Comparison of ENCODE assay signal across 22 cellular contexts in the genomic region with DNA sequence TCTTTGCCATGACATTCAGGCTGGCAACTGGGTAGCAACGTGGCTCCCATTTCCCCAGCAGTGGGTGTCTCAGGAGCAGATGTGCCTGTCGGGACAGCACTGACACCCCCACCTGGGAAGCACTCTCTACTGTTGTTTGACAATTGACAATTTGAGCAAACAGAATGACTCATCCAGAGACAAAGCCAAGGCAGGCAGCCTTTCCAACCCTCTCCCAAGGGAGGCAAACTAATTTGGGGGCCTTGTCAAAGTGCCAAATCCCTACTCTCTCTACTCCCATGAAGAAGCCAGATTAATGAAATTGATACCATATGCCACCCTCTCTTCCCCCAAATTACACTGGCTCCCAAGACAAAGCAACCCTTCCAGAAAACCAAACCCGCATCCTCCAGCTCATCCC.
A peak's percentile ranks its signal among the peaks of the same experiment; 100 is the strongest.
DNase-seq lines count a peak whose midpoint lies in the region; ATAC-seq, FAIRE-seq and TF ChIP-seq lines count a peak whose summit lies in the region.
"Had no signal": no experiment of that assay in that cellular context is flagged by ENCODE, and none has a peak within 500 bp of the region (broad histone marks: within the 10 kb centered on the region; RNA-seq: fewer than 3 reads in every experiment).

No MANE protein-coding gene starts in this region.

- DNase-seq in HepG2 (ENCODE audit: low spot score), result no peak
- DNase-seq in right lobe of liver, result no peak
- peak; percentile 98 for DNase-seq in NCI-H2081 treated with DMSO at 0.1 percent for 48 hours (lab: John Stamatoyannopoulos, UW)
- DNase-seq in NCI-H524 treated with DMSO at 0.1 percent for 48 hours (lab: John Stamatoyannopoulos, UW), result peak; percentile 93
- DNase-seq in small intestine, result no peak
- DNase-seq in glomerular visceral epithelial cell (ENCODE audit: extremely low spot score), result no peak
- DNase-seq in NCI-H226, result no peak
- DNase-seq: 8988T; activated CD4-positive, alpha-beta T cell treated with anti-CD3 and anti-CD28 coated beads for 48 hours; activated effector memory CD4-positive, alpha-beta T cell treated with anti-CD3 and anti-CD28 coated beads, Interleukin-2, amount 50 U/mL, for 16 hours; amygdala; central memory CD4-positive, alpha-beta T cell; MM.1S; retina had no signal

- H3K27me3 ChIP-seq in HepG2 (ENCODE audit: control insufficient read depth in 1 of 2, insufficient read depth in 2 of 2, low read length in 2 of 2), result no peaks in the 10 kb centered on the region; a peak in 1 of 5 replicates
- H3K27me3 ChIP-seq in right lobe of liver, result no peaks in the 10 kb centered on the region
- H3K27me3 ChIP-seq in small intestine (ENCODE audit: control insufficient read depth in 2 of 2, insufficient read depth in 2 of 2, low read length in 2 of 2), result no peaks in the 10 kb centered on the region
- H3K27me3 ChIP-seq: BLaER1 treated with 17β-estradiol and CSF1 and Interleukin-3, amounts not matched to agents 10 nM and 100 nM had no signal

- BruUV-seq in HepG2 (replicated peaks; lab: Mats Ljungman, UMichigan), result no TSS peak

- TF ChIP-seq RAD21 in HepG2 (CRISPR knock-in tag; IDR thresholded peaks at IDR 0.05), result no peak

- H3K27ac ChIP-seq in HepG2 (ENCODE audit: extremely low read length, insufficient read depth, low read length), result no peak overlapping the region
- H3K27ac ChIP-seq in right lobe of liver, result no peak overlapping the region
- H3K27ac ChIP-seq in small intestine (ENCODE audit: low read depth in 1 of 2, low read length in 1 of 2), result no peak overlapping the region
- H3K27ac ChIP-seq: BLaER1 treated with 17β-estradiol and CSF1 and Interleukin-3, amounts not matched to agents 10 nM and 100 nM; esophagus muscularis mucosa; HL-60; left lung; thoracic aorta had no signal

- ATAC-seq in HepG2 (no peak), right lobe of liver (no peak), HG03342 (IDR thresholded peaks at IDR 0.05; ENCODE audit: unreplicated experiment) (no peak)
- ATAC-seq: left lung; stimulated activated effector memory CD8-positive, alpha-beta T cell treated with anti-CD3 and anti-CD28 coated beads, Interleukin-12 subunit alpha, Interleukin-12 subunit beta, amount 100 ng/mL, for 72 hours had no signal

- H3K4me3 ChIP-seq in HepG2 (replicated peaks in 1 of 3; ENCODE audit: insufficient read depth in 1 of 3, low read depth in 2 of 3, low read length in 3 of 3) (no peak overlapping the region), right lobe of liver (no peak overlapping the region), small intestine (ENCODE audit: low read depth in 1 of 2, low read length in 2 of 2) (no peak overlapping the region)
- H3K4me3 ChIP-seq: BLaER1 treated with 17β-estradiol and CSF1 and Interleukin-3, amounts not matched to agents 10 nM and 100 nM; esophagus muscularis mucosa; left lung; thoracic aorta had no signal

- H3K9ac ChIP-seq in HepG2 (ENCODE audit: insufficient read depth, low read depth, low read length), result no peak overlapping the region
- H3K9ac ChIP-seq: BLaER1 treated with 17β-estradiol and CSF1 and Interleukin-3, amounts not matched to agents 10 nM and 100 nM had no signal

- intact Hi-C loops in HepG2 (cut with micrococcal nuclease; ENCODE audit: unreplicated experiment), result no loop called here
- intact Hi-C loops in right lobe of liver (cut with DNase I), result no loop called here

- no peak overlapping the region for H3K4me2 ChIP-seq in HepG2 (ENCODE audit: low read depth, low read length)
- H3K4me2 ChIP-seq: BLaER1 treated with 17β-estradiol and CSF1 and Interleukin-3, amounts not matched to agents 10 nM and 100 nM had no signal

- TF ChIP-seq EP300 in HepG2 (IDR thresholded peaks at IDR 0.05; ENCODE audit: low read depth in 2 of 2, low read length in 2 of 2) (no peak), HepG2 (CRISPR knock-in tag; IDR thresholded peaks at IDR 0.05; ENCODE audit: borderline replicate concordance) (no peak)

- TF ChIP-seq POLR2A in HepG2 (IDR thresholded peaks at IDR 0.05; ENCODE audit: insufficient read depth in 1 of 2, low read depth in 2 of 2, low read length in 2 of 2) (no peak), right lobe of liver (IDR thresholded peaks at IDR 0.05) (no peak)

- H3K36me3 ChIP-seq in HepG2 (replicated peaks in 1 of 2; ENCODE audit: control insufficient read depth in 1 of 2, insufficient read depth in 2 of 2, low read length in 2 of 2), result no peaks in the 10 kb centered on the region
- no peaks in the 10 kb centered on the region for H3K36me3 ChIP-seq in right lobe of liver
- H3K36me3 ChIP-seq in small intestine (ENCODE audit: control insufficient read depth in 2 of 2, insufficient read depth in 2 of 2, low read length in 2 of 2), result no peaks in the 10 kb centered on the region
- H3K36me3 ChIP-seq: BLaER1 treated with 17β-estradiol and CSF1 and Interleukin-3, amounts not matched to agents 10 nM and 100 nM; esophagus muscularis mucosa; left lung; thoracic aorta had no signal

- H3K9me3 ChIP-seq in HepG2 (ENCODE audit: low read length) (no peaks in the 10 kb centered on the region), right lobe of liver (no peaks in the 10 kb centered on the region), small intestine (ENCODE audit: control insufficient read depth, low read depth) (no peaks in the 10 kb centered on the region)
- H3K9me3 ChIP-seq: BLaER1 treated with 17β-estradiol and CSF1 and Interleukin-3, amounts not matched to agents 10 nM and 100 nM; esophagus muscularis mucosa; left lung; thoracic aorta had no signal

- 0 out of 2 replicates have a peak, but pooled peaks cover 2% of the 10 kb centered on the region for H4K20me1 ChIP-seq in HepG2 (ENCODE audit: insufficient read depth, low read length)

- CTCF ChIA-PET in HepG2 (lab: Yijun Ruan, JAX; ENCODE audit: low intra/inter-chr PET ratio, low total read pairs), result no interaction called here

- WGBS in HepG2 (ENCODE audit: low lambda C conversion rate), result 0% methylated on average over 1 of the region's 3 CpGs
- WGBS in right lobe of liver (ENCODE audit: insufficient coverage, low coverage, low lambda C conversion rate, missing lambda C conversion rate), result 20% methylated on average over 1 of the region's 3 CpGs
- WGBS in small intestine, 3 donors, result 39 to 56% (median 42%) methylated on average over 3 of the region's 3 CpGs

- no peak overlapping the region for H2AFZ ChIP-seq in HepG2 (ENCODE audit: low read length)

- H3K79me2 ChIP-seq in HepG2 (ENCODE audit: insufficient read depth, low read length), result no peaks in the 10 kb centered on the region

- in situ Hi-C loops in HepG2 (cut with HindIII; ENCODE audit: extremely low pct_ligation_motif_present, low pct_unique_long_range_greater_than_20kb), result no loop called here

- no peaks in the 10 kb centered on the region for H3K4me1 ChIP-seq in HepG2 (ENCODE audit: insufficient read depth, low read length)
- no peaks in the 10 kb centered on the region for H3K4me1 ChIP-seq in right lobe of liver
- H3K4me1 ChIP-seq in small intestine (ENCODE audit: control insufficient read depth in 2 of 2, insufficient read depth in 1 of 2, low read depth in 1 of 2, low read length in 1 of 2), result no peaks in the 10 kb centered on the region
- H3K4me1 ChIP-seq: BLaER1 treated with 17β-estradiol and CSF1 and Interleukin-3, amounts not matched to agents 10 nM and 100 nM; esophagus muscularis mucosa; left lung had no signal

- POLR2A ChIA-PET in HepG2 (lab: Yijun Ruan, JAX), result no interaction called here

- TF ChIP-seq CTCF in HepG2 (CRISPR knock-in tag; IDR thresholded peaks at IDR 0.05) (no peak), right lobe of liver (IDR thresholded peaks at IDR 0.05) (no peak)

- FAIRE-seq in HepG2 (lab: Jason Lieb, UNC) (no peak), small intestine (lab: Jason Lieb, UNC) (no peak)
- FAIRE-seq: H54 had no signal

TF ChIP-seq in HepG2, 621 proteins besides CTCF, POLR2A, EP300 and RAD21:
- TF ChIP-seq, protein P1, sequence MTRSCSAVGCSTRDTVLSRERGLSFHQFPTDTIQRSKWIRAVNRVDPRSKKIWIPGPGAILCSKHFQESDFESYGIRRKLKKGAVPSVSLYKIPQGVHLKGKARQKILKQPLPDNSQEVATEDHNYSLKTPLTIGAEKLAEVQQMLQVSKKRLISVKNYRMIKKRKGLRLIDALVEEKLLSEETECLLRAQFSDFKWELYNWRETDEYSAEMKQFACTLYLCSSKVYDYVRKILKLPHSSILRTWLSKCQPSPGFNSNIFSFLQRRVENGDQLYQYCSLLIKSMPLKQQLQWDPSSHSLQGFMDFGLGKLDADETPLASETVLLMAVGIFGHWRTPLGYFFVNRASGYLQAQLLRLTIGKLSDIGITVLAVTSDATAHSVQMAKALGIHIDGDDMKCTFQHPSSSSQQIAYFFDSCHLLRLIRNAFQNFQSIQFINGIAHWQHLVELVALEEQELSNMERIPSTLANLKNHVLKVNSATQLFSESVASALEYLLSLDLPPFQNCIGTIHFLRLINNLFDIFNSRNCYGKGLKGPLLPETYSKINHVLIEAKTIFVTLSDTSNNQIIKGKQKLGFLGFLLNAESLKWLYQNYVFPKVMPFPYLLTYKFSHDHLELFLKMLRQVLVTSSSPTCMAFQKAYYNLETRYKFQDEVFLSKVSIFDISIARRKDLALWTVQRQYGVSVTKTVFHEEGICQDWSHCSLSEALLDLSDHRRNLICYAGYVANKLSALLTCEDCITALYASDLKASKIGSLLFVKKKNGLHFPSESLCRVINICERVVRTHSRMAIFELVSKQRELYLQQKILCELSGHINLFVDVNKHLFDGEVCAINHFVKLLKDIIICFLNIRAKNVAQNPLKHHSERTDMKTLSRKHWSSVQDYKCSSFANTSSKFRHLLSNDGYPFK (CRISPR knock-in tag; IDR thresholded peaks at IDR 0.05; ENCODE audit: borderline replicate concordance), result no peak
- TF ChIP-seq FOSL2 (CRISPR knock-in tag; IDR thresholded peaks at IDR 0.05) (0 out of 2 replicates have a peak, but pooled peaks have one; percentile 17), ZNF354B (CRISPR knock-in tag; IDR thresholded peaks at IDR 0.05) (no peak)

Comparison
In these comparisons a context has a peak if more than half of its experiments do, and no peak if none do; other contexts are left out.
1. DNase-seq: peak in NCI-H2081 treated with DMSO at 0.1 percent for 48 hours (single experiment) and NCI-H524 treated with DMSO at 0.1 percent for 48 hours (single experiment); none in HepG2 (single experiment), right lobe of liver (0 of 3), small intestine (single experiment), glomerular visceral epithelial cell (single experiment) and NCI-H226 (single experiment).